ENCODE assay signal across 10 cellular contexts in genomic region chr2:96209729-96210085, GRCh38. TPM values are rescaled to one million over a fixed set of nuclear protein-coding genes. Genes with fewer than 3 reads are reported as not detected.
DNase-seq lines count a peak whose midpoint lies in the region; ATAC-seq lines count a peak whose summit lies in the region.
"Had no signal": no experiment of that assay in that cellular context is flagged by ENCODE, and none has a peak within 500 bp of the region (broad histone marks: within the 10 kb centered on the region; RNA-seq: fewer than 3 reads in every experiment).

No MANE protein-coding gene starts in this region.

- H3K27ac Mint-ChIP-seq in activated T-cell treated with anti-CD3 and anti-CD28 coated beads, Interleukin-2, amount 50 U/mL, for 24 hours, result peak overlapping the region; percentile 93
- H3K27ac Mint-ChIP-seq in activated T-helper 1 cell treated with anti-CD3 and anti-CD28 coated beads, Interleukin-12 subunit alpha, Interleukin-12 subunit beta, Interleukin-2, Interleukin-4 antibody, amounts not matched to agents 30 ng/mL and 10 ng/mL and 1 ng/mL, durations not matched to agents 14 hours and 24 hours and 36 hours, result peak overlapping the region; percentile 40
- peak overlapping the region in 4 of 6 donors; percentile 48 to 71 (median 61) for H3K27ac Mint-ChIP-seq in immature natural killer cell

- peaks cover 2 to 44% (median 41%) of the 10 kb centered on the region in 5 donors for H3K4me1 ChIP-seq in subcutaneous abdominal adipose tissue (ENCODE audit: control insufficient read depth in 5 of 5, insufficient read depth in 5 of 5, low read length in 5 of 5)

- DNase-seq in activated T-cell treated with anti-CD3 and anti-CD28 coated beads, Interleukin-2, amount 50 U/mL, for 24 hours, result no peak
- no peak for DNase-seq in activated T-cell treated with anti-CD3 and anti-CD28 coated beads, Interleukin-2, amount 50 U/mL, for 1 hour
- no peak for DNase-seq in activated T-helper 1 cell treated with anti-CD3 and anti-CD28 coated beads, Interleukin-12 subunit alpha, Interleukin-12 subunit beta, Interleukin-2, Interleukin-4 antibody, amounts not matched to agents 30 ng/mL and 10 ng/mL and 1 ng/mL, durations not matched to agents 14 hours and 24 hours and 36 hours (ENCODE audit: low spot score)
- no peak for DNase-seq in immature natural killer cell
- no peak for DNase-seq in AG08395 (ENCODE audit: low spot score)
- DNase-seq in HK-2 (ENCODE audit: unreplicated experiment), result no peak
- DNase-seq: effector CD4-positive, alpha-beta T cell; NK-92 treated with Interleukin-12 subunit alpha and Interleukin-12 subunit beta, amount 100 ng/mL, for 24 hours had no signal

- peak overlapping the region; percentile 91 for H3K4me3 Mint-ChIP-seq in activated T-cell treated with anti-CD3 and anti-CD28 coated beads, Interleukin-2, amount 50 U/mL, for 24 hours
- peak overlapping the region; percentile 96 for H3K4me3 Mint-ChIP-seq in activated T-helper 1 cell treated with anti-CD3 and anti-CD28 coated beads, Interleukin-12 subunit alpha, Interleukin-12 subunit beta, Interleukin-2, Interleukin-4 antibody, amounts not matched to agents 30 ng/mL and 10 ng/mL and 1 ng/mL, durations not matched to agents 14 hours and 24 hours and 36 hours
- peak overlapping the region; percentile 85 to 99 (median 96) for H3K4me3 Mint-ChIP-seq in immature natural killer cell

- intact Hi-C loops in activated T-helper 1 cell treated with anti-CD3 and anti-CD28 coated beads, Interleukin-12 subunit alpha, Interleukin-12 subunit beta, Interleukin-2, Interleukin-4 antibody, amounts not matched to agents 30 ng/mL and 10 ng/mL and 1 ng/mL, durations not matched to agents 14 hours and 24 hours and 36 hours (cut with micrococcal nuclease), result loop anchor here (1.0 to 5.0 kb wide), 6 partner anchors 53 to 531 kb away; partner anchors contain the start of genes KANSL3, LMAN2L, NCAPH and SNRNP200

- H3K27me3 Mint-ChIP-seq in activated T-cell treated with anti-CD3 and anti-CD28 coated beads, Interleukin-2, amount 50 U/mL, for 24 hours, result no peaks in the 10 kb centered on the region
- H3K27me3 Mint-ChIP-seq in activated T-helper 1 cell treated with anti-CD3 and anti-CD28 coated beads, Interleukin-12 subunit alpha, Interleukin-12 subunit beta, Interleukin-2, Interleukin-4 antibody, amounts not matched to agents 30 ng/mL and 10 ng/mL and 1 ng/mL, durations not matched to agents 14 hours and 24 hours and 36 hours (ENCODE audit: insufficient read depth), result no peaks in the 10 kb centered on the region
- peaks cover 2 to 14% (median 4%) of the 10 kb centered on the region in 3 donors for H3K27me3 Mint-ChIP-seq in immature natural killer cell (ENCODE audit: low read depth in 3 of 3)

- peaks cover 38% of the 10 kb centered on the region for H3K4me1 Mint-ChIP-seq in activated T-cell treated with anti-CD3 and anti-CD28 coated beads, Interleukin-2, amount 50 U/mL, for 24 hours (ENCODE audit: low read depth)
- peaks cover 45% of the 10 kb centered on the region for H3K4me1 Mint-ChIP-seq in activated T-helper 1 cell treated with anti-CD3 and anti-CD28 coated beads, Interleukin-12 subunit alpha, Interleukin-12 subunit beta, Interleukin-2, Interleukin-4 antibody, amounts not matched to agents 30 ng/mL and 10 ng/mL and 1 ng/mL, durations not matched to agents 14 hours and 24 hours and 36 hours (ENCODE audit: low read depth)
- H3K4me1 Mint-ChIP-seq in immature natural killer cell, result peaks cover 39 to 45% of the 10 kb centered on the region in 2 donors

- H3K9me3 Mint-ChIP-seq in activated T-cell treated with anti-CD3 and anti-CD28 coated beads, Interleukin-2, amount 50 U/mL, for 24 hours, result no peaks in the 10 kb centered on the region
- H3K9me3 Mint-ChIP-seq in activated T-helper 1 cell treated with anti-CD3 and anti-CD28 coated beads, Interleukin-12 subunit alpha, Interleukin-12 subunit beta, Interleukin-2, Interleukin-4 antibody, amounts not matched to agents 30 ng/mL and 10 ng/mL and 1 ng/mL, durations not matched to agents 14 hours and 24 hours and 36 hours, result no peaks in the 10 kb centered on the region
- no peaks in the 10 kb centered on the region for H3K9me3 Mint-ChIP-seq in immature natural killer cell

- H3K9me3 ChIP-seq in subcutaneous abdominal adipose tissue (ENCODE audit: control insufficient read depth in 5 of 5, low read length in 5 of 5), result no peaks in the 10 kb centered on the region

- H3K9ac ChIP-seq in subcutaneous abdominal adipose tissue (ENCODE audit: low read length in 5 of 5), result no peak overlapping the region

- ATAC-seq in HG02852 (IDR thresholded peaks at IDR 0.05; ENCODE audit: unreplicated experiment), result no peak

- peak overlapping the region; percentile 65 to 97 (median 89) for H3K4me3 ChIP-seq in subcutaneous abdominal adipose tissue (ENCODE audit: low read depth in 1 of 5, low read length in 5 of 5)

- no peaks in the 10 kb centered on the region for H3K27me3 ChIP-seq in subcutaneous abdominal adipose tissue (ENCODE audit: control insufficient read depth in 5 of 5, insufficient read depth in 4 of 5, low read length in 5 of 5)

- H3K36me3 ChIP-seq in subcutaneous abdominal adipose tissue (ENCODE audit: control insufficient read depth in 5 of 5, insufficient read depth in 5 of 5, low read length in 5 of 5), result peaks cover 0 to 3% (median 0%) of the 10 kb centered on the region in 5 donors

- H3K36me3 Mint-ChIP-seq in activated T-cell treated with anti-CD3 and anti-CD28 coated beads, Interleukin-2, amount 50 U/mL, for 24 hours (ENCODE audit: low read depth), result peaks cover 46% of the 10 kb centered on the region
- H3K36me3 Mint-ChIP-seq in activated T-helper 1 cell treated with anti-CD3 and anti-CD28 coated beads, Interleukin-12 subunit alpha, Interleukin-12 subunit beta, Interleukin-2, Interleukin-4 antibody, amounts not matched to agents 30 ng/mL and 10 ng/mL and 1 ng/mL, durations not matched to agents 14 hours and 24 hours and 36 hours (ENCODE audit: low read depth), result peaks cover 18% of the 10 kb centered on the region
- H3K36me3 Mint-ChIP-seq in immature natural killer cell, result peaks cover 0 to 4% (median 3%) of the 10 kb centered on the region in 3 donors

- H3K27ac ChIP-seq in subcutaneous abdominal adipose tissue (ENCODE audit: low read depth, low read length), result peak overlapping the region; percentile 68

RNA-seq across cellular contexts. Expression of gene STARD7, which starts 1.1 kb away (rescaled TPM):
- total RNA-seq in activated T-helper 1 cell treated with anti-CD3 and anti-CD28 coated beads, Interleukin-12 subunit alpha, Interleukin-12 subunit beta, Interleukin-2, Interleukin-4 antibody, amounts not matched to agents 30 ng/mL and 10 ng/mL and 1 ng/mL, durations not matched to agents 14 hours and 24 hours and 36 hours, result 216 and 229 TPM in 2 replicates
- 100 to 1,000 TPM; 161 to 252 (median 173) TPM for polyA plus RNA-seq in immature natural killer cell

RNA-seq across cellular contexts. Expression of gene TMEM127, which starts 56.1 kb away (rescaled TPM):
- total RNA-seq in activated T-helper 1 cell treated with anti-CD3 and anti-CD28 coated beads, Interleukin-12 subunit alpha, Interleukin-12 subunit beta, Interleukin-2, Interleukin-4 antibody, amounts not matched to agents 30 ng/mL and 10 ng/mL and 1 ng/mL, durations not matched to agents 14 hours and 24 hours and 36 hours, result 29.7 and 30.1 TPM in 2 replicates
- 10 to 100 TPM; 24.6 to 57.7 (median 31.3) TPM for polyA plus RNA-seq in immature natural killer cell

RNA-seq across cellular contexts. Expression of gene CIAO1, which starts 56.3 kb away (rescaled TPM):
- total RNA-seq in activated T-helper 1 cell treated with anti-CD3 and anti-CD28 coated beads, Interleukin-12 subunit alpha, Interleukin-12 subunit beta, Interleukin-2, Interleukin-4 antibody, amounts not matched to agents 30 ng/mL and 10 ng/mL and 1 ng/mL, durations not matched to agents 14 hours and 24 hours and 36 hours, result 111 and 115 TPM in 2 replicates
- 100 to 1,000 TPM in 2 of 3 donors, 10 to 100 TPM in 1; 92.2 to 142 (median 134) TPM for polyA plus RNA-seq in immature natural killer cell

Comparison
In these comparisons a context has a peak if more than half of its experiments do, and no peak if none do; other contexts are left out.
1. H3K27ac Mint-ChIP-seq: peak in every context shown above with its lines; median percentile 93 in activated T-cell treated with anti-CD3 and anti-CD28 coated beads, Interleukin-2, amount 50 U/mL, for 24 hours; 61 in immature natural killer cell; 40 in activated T-helper 1 cell treated with anti-CD3 and anti-CD28 coated beads, Interleukin-12 subunit alpha, Interleukin-12 subunit beta, Interleukin-2, Interleukin-4 antibody, amounts not matched to agents 30 ng/mL and 10 ng/mL and 1 ng/mL, durations not matched to agents 14 hours and 24 hours and 36 hours.